8 cellular contexts compared by ENCODE assay signal in the genomic region with DNA sequence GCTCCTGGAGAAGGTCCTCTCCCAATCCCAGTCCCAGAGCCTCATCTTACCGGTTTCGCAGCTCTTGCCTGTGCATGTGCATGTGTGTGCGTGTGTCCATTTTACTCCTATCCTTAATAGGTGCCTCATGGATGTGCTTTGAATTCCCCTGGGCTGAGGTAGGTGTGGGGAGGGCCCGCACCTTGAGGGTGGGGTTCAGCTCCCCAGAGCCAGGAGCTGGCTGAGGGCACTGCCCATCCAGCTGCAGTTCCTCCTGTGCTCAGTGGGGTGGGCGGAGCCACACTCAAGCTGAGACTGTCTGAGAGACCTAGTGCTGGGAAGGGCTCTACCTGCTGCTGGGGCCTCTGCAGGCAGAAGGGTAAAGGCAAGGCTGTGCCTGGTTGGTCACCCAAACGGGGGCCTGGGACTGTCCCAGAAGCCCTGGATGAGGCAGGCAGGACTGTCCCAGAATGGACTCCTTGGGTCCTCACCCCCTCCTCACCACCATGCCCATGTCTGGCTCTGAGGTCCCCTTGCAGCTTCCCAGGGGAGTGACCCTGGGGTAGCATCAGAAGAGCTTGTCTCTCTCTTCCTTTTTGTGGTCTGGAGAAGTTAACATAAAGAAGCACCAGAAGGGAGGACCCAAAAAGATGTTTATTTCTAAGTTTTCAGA. TPM values are rescaled to one million over a fixed set of nuclear protein-coding genes. Genes with fewer than 3 reads are reported as not detected.
A peak's percentile ranks its signal among the peaks of the same experiment; 100 is the strongest.
DNase-seq lines count a peak whose midpoint lies in the region; ATAC-seq and TF ChIP-seq lines count a peak whose summit lies in the region.

No MANE protein-coding gene starts in this region.

- no peaks in the 10 kb centered on the region for H3K79me2 ChIP-seq in trophoblast cell (ENCODE audit: control insufficient read depth, insufficient read depth, low read length, poor library complexity)

- no peak overlapping the region for H2BK5ac ChIP-seq in trophoblast cell (ENCODE audit: low read depth, low read length, poor library complexity)

- H3K36me3 Mint-ChIP-seq in effector memory CD8-positive, alpha-beta T cell (ENCODE audit: insufficient read depth), result peaks cover 16% of the 10 kb centered on the region

- TF ChIP-seq CTCF in tibial artery (IDR thresholded peaks at IDR 0.05), result no peak

- H3K79me1 ChIP-seq in trophoblast cell (ENCODE audit: low read length), result no peaks in the 10 kb centered on the region

- H4K91ac ChIP-seq in trophoblast cell (ENCODE audit: low read depth, low read length), result no peak overlapping the region

- peak overlapping the region in 1 of 2 donors; percentile 11 for H3K4me3 ChIP-seq in tibial artery
- H3K4me3 ChIP-seq in trophoblast cell (ENCODE audit: low read depth, low read length), result no peak overlapping the region

- whole genome bisulfite sequencing in trophoblast cell (ENCODE audit: extremely low coverage, insufficient coverage, insufficient read length), result no CpG with 5 or more reads among the region's 6 CpGs

- no peak overlapping the region for H4K12ac ChIP-seq in trophoblast cell (ENCODE audit: low read depth, low read length)

- H2AK5ac ChIP-seq in trophoblast cell (ENCODE audit: low read length), result no peak overlapping the region

- H3K4me1 Mint-ChIP-seq in effector memory CD8-positive, alpha-beta T cell (ENCODE audit: low read depth in 2 of 2), result peaks cover 0 to 2% of the 10 kb centered on the region in 2 donors

- H3K36me3 ChIP-seq in tibial artery (peaks cover 3 to 20% (median 6%) of the 10 kb centered on the region in 3 donors), trophoblast cell (ENCODE audit: control insufficient read depth in 1 of 2, insufficient read depth in 2 of 2, low read length in 2 of 2) (peaks cover 1 to 2% of the 10 kb centered on the region in 2 experiments)

- peaks cover 33 to 50% of the 10 kb centered on the region in 2 donors for H3K27me3 Mint-ChIP-seq in effector memory CD8-positive, alpha-beta T cell

- no peak overlapping the region for H3K4me3 Mint-ChIP-seq in effector memory CD8-positive, alpha-beta T cell

- no peak overlapping the region for H2BK12ac ChIP-seq in trophoblast cell (ENCODE audit: low read length)

- H2AFZ ChIP-seq in trophoblast cell (ENCODE audit: insufficient read depth, low read length, poor library complexity), result no peak overlapping the region

- H3K4me1 ChIP-seq in tibial artery (peaks cover 0 to 74% (median 27%) of the 10 kb centered on the region in 4 donors), trophoblast cell (ENCODE audit: control insufficient read depth in 1 of 2, insufficient read depth in 2 of 2, low read length in 2 of 2) (peaks cover 4 to 13% of the 10 kb centered on the region in 2 experiments)

- H3K9me3 Mint-ChIP-seq in effector memory CD8-positive, alpha-beta T cell, result no peaks in the 10 kb centered on the region

- peak; percentile 48 for ATAC-seq in GM21576 (IDR thresholded peaks at IDR 0.05; ENCODE audit: unreplicated experiment)
- peak; percentile 54 for ATAC-seq in effector memory CD8-positive, alpha-beta T cell (replicated peaks)

- H3K4ac ChIP-seq in trophoblast cell (ENCODE audit: low read depth, low read length), result no peak overlapping the region

- no peak overlapping the region for H3K14ac ChIP-seq in trophoblast cell (ENCODE audit: low read length)

- no peak overlapping the region for H4K8ac ChIP-seq in trophoblast cell (ENCODE audit: low read depth, low read length)

- no peak overlapping the region for H3K23ac ChIP-seq in trophoblast cell (ENCODE audit: low read length)

- peaks cover 0 to 3% of the 10 kb centered on the region in 2 donors for H3K27me3 ChIP-seq in tibial artery
- H3K27me3 ChIP-seq in trophoblast cell (ENCODE audit: insufficient read depth, low read length), result peaks cover 22% of the 10 kb centered on the region

- H3K9ac ChIP-seq in trophoblast cell (ENCODE audit: low read length), result no peak overlapping the region

- DNase-seq in NCI-H2171 treated with DMSO at 0.1 percent for 48 hours (lab: John Stamatoyannopoulos, UW), result peak; percentile 9
- no peak for DNase-seq in NCI-H2171 (lab: John Stamatoyannopoulos, UW)
- peak; percentile 39 for DNase-seq in HK-2 (ENCODE audit: unreplicated experiment)
- DNase-seq in effector memory CD8-positive, alpha-beta T cell, result no peak
- no peak for DNase-seq in tibial artery
- no peak for DNase-seq in GOT3 (lab: John Stamatoyannopoulos, UW)
- DNase-seq in trophoblast cell, result no peak

- no peak overlapping the region for H3K4me2 ChIP-seq in trophoblast cell (ENCODE audit: low read length)

- intact Hi-C loops in tibial artery (cut with DNase I; ENCODE audit: low total_unique reads), result loop anchor here (2.0 kb wide), 1 partner anchor 13 kb away; no protein-coding TSS in a partner anchor

- H3K9me3 ChIP-seq in tibial artery (no peaks in the 10 kb centered on the region), trophoblast cell (ENCODE audit: insufficient read depth, low read depth, low read length) (peaks cover 6% of the 10 kb centered on the region)

- H3K27ac ChIP-seq in tibial artery (peak overlapping the region; percentile 82 to 84), trophoblast cell (ENCODE audit: low read depth, low read length) (no peak overlapping the region)

- no peak overlapping the region for H2BK120ac ChIP-seq in trophoblast cell (ENCODE audit: insufficient read depth, low read length, poor library complexity)

- peak overlapping the region in 1 of 2 donors; percentile 32 for H3K27ac Mint-ChIP-seq in effector memory CD8-positive, alpha-beta T cell

- no peak overlapping the region for H3K18ac ChIP-seq in trophoblast cell (ENCODE audit: low read length)

RNA-seq across cellular contexts. Expression of gene GDF7, which starts 8.9 kb away (rescaled TPM):
- polyA plus RNA-seq in trophoblast cell (2013), result 0.14 and 0.17 TPM in 2 replicates

RNA-seq across cellular contexts. Expression of gene HS1BP3, which starts 24.9 kb away (rescaled TPM):
- polyA plus RNA-seq in trophoblast cell (2013), result 17.5 and 18.2 TPM in 2 replicates

Comparison
In these comparisons a context has a peak if more than half of its experiments do, and no peak if none do; other contexts are left out.
1. DNase-seq: peak in NCI-H2171 treated with DMSO at 0.1 percent for 48 hours (single experiment) and HK-2 (single experiment); none in NCI-H2171 (single experiment), effector memory CD8-positive, alpha-beta T cell (0 of 3), tibial artery (0 of 2), GOT3 (single experiment) and trophoblast cell (0 of 2).